20 cellular contexts compared by ENCODE assay signal in the genomic region with DNA sequence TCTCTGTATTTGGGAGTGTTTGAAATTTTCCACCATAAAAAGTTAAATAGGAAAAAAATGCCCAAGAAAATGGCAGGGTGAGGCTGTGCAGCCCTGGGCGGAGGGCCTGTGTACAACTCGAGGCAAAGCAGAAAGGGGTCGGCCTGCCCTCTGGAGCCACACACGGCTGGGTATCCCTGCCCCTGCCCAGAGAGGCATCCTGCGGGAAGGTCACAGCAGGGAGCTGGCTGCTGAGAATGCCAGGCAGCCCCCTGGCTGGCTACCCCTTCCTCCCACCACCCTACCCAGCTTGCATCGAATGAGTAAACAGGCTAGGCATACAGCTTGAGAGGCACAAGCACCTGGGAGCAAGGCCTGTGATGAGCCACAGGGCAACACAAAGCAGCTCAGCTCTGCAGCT. TPM values are rescaled to one million over a fixed set of nuclear protein-coding genes. Genes with fewer than 3 reads are reported as not detected.
A peak's percentile ranks its signal among the peaks of the same experiment; 100 is the strongest.
DNase-seq lines count a peak whose midpoint lies in the region; ATAC-seq and TF ChIP-seq lines count a peak whose summit lies in the region.
"Had no signal": no experiment of that assay in that cellular context is flagged by ENCODE, and none has a peak within 500 bp of the region (broad histone marks: within the 10 kb centered on the region; RNA-seq: fewer than 3 reads in every experiment).

No MANE protein-coding gene starts in this region.

- H3K4me3 Mint-ChIP-seq in chondrocyte (ENCODE audit: unreplicated experiment) (no peak overlapping the region), nephron progenitor cell (no peak overlapping the region)
- H3K4me3 Mint-ChIP-seq: activated naive CD8-positive, alpha-beta T cell treated with anti-CD3 and anti-CD28 coated beads, Interleukin-2, amount 50 U/mL, for 24 hours; effector memory CD8-positive, alpha-beta T cell had no signal

- H3K27ac Mint-ChIP-seq in chondrocyte (ENCODE audit: unreplicated experiment) (no peak overlapping the region), nephron progenitor cell (no peak overlapping the region)
- H3K27ac Mint-ChIP-seq: activated naive CD8-positive, alpha-beta T cell treated with anti-CD3 and anti-CD28 coated beads, Interleukin-2, amount 50 U/mL, for 24 hours; effector memory CD8-positive, alpha-beta T cell had no signal

- H3K4me1 Mint-ChIP-seq in chondrocyte (ENCODE audit: low read depth) (no peaks in the 10 kb centered on the region), nephron progenitor cell (peaks cover 44% of the 10 kb centered on the region)

- H3K27ac ChIP-seq in right atrium auricular region (peak overlapping the region in 1 of 2 donors; percentile 90), upper lobe of right lung (no peak overlapping the region)
- H3K27ac ChIP-seq: cardiac muscle cell, GM23248, prostate gland had no signal

- TF ChIP-seq CTCF in right atrium auricular region (IDR thresholded peaks at IDR 0.05) (no peak), chondrocyte (IDR thresholded peaks at IDR 0.05) (no peak), nephron progenitor cell (IDR thresholded peaks at IDR 0.05) (no peak), upper lobe of right lung (IDR thresholded peaks at IDR 0.05) (no peak)

- H3K36me3 ChIP-seq in right atrium auricular region: no peaks in the 10 kb centered on the region
- no peaks in the 10 kb centered on the region for H3K36me3 ChIP-seq in upper lobe of right lung
- H3K36me3 ChIP-seq: cardiac muscle cell, prostate gland had no signal

- H3K36me3 Mint-ChIP-seq in chondrocyte (ENCODE audit: low read depth): no peaks in the 10 kb centered on the region
- no peaks in the 10 kb centered on the region for H3K36me3 Mint-ChIP-seq in nephron progenitor cell (ENCODE audit: low read depth)

- DNase-seq in Right ventricle myocardium inferior (ENCODE audit: missing footprints) (peak; percentile 65), right atrium auricular region (ENCODE audit: low spot score) (no peak), chondrocyte (ENCODE audit: low spot score) (peak; percentile 78), nephron progenitor cell (peak; percentile 4), upper lobe of right lung (peak; percentile 40), DMS153 (lab: John Stamatoyannopoulos, UW) (no peak), Ammon's horn (ENCODE audit: low spot score) (no peak), HPDE6-E6E7 (ENCODE audit: extremely low spot score) (no peak)
- DNase-seq: activated CD4-positive, CD25-positive, alpha-beta regulatory T cell; activated naive CD8-positive, alpha-beta T cell treated with anti-CD3 and anti-CD28 coated beads, Interleukin-2, amount 50 U/mL, for 24 hours; activated T-cell treated with anti-CD3 and anti-CD28 coated beads for 4 hours; effector memory CD8-positive, alpha-beta T cell; KBM-7; NCI-H1048; RPMI8226 had no signal

- intact Hi-C loops in Right ventricle myocardium inferior (cut with DNase I): no loop called here
- intact Hi-C loops in upper lobe of right lung (cut with DNase I): no loop called here

- H3K9me3 Mint-ChIP-seq in chondrocyte (ENCODE audit: low read depth): no peaks in the 10 kb centered on the region
- H3K9me3 Mint-ChIP-seq in nephron progenitor cell: no peaks in the 10 kb centered on the region
- H3K9me3 Mint-ChIP-seq: activated naive CD8-positive, alpha-beta T cell treated with anti-CD3 and anti-CD28 coated beads, Interleukin-2, amount 50 U/mL, for 24 hours; effector memory CD8-positive, alpha-beta T cell had no signal

- H3K9me3 ChIP-seq in right atrium auricular region (no peaks in the 10 kb centered on the region), upper lobe of right lung (no peaks in the 10 kb centered on the region)
- H3K9me3 ChIP-seq: Caco-2, prostate gland had no signal

- H3K27me3 Mint-ChIP-seq in chondrocyte (ENCODE audit: low read depth): peaks cover 4% of the 10 kb centered on the region
- peaks cover 8% of the 10 kb centered on the region for H3K27me3 Mint-ChIP-seq in nephron progenitor cell (ENCODE audit: low read depth, poor library complexity)

- H3K4me3 ChIP-seq in right atrium auricular region: no peak overlapping the region
- H3K4me3 ChIP-seq in upper lobe of right lung: no peak overlapping the region
- H3K4me3 ChIP-seq: cardiac muscle cell, GM23248, prostate gland had no signal

- ATAC-seq in Right ventricle myocardium inferior (no peak), upper lobe of right lung (no peak)
- ATAC-seq: activated naive CD8-positive, alpha-beta T cell treated with anti-CD3 and anti-CD28 coated beads, Interleukin-2, amount 50 U/mL, for 24 hours; effector memory CD8-positive, alpha-beta T cell; left lobe of liver had no signal

- H3K27me3 ChIP-seq in right atrium auricular region: no peaks in the 10 kb centered on the region
- no peaks in the 10 kb centered on the region for H3K27me3 ChIP-seq in upper lobe of right lung
- H3K27me3 ChIP-seq: cardiac muscle cell had no signal

- H3K4me1 ChIP-seq in right atrium auricular region: peaks cover 0 to 70% of the 10 kb centered on the region in 2 donors
- H3K4me1 ChIP-seq in upper lobe of right lung: no peaks in the 10 kb centered on the region
- H3K4me1 ChIP-seq: Caco-2, prostate gland had no signal

RNA-seq across cellular contexts. Expression of a gene that starts 46.1 kb away (rescaled TPM):
- total RNA-seq in Right ventricle myocardium inferior: 95.4 TPM
- 10 to 100 TPM; 79.9 to 84.7 TPM for total RNA-seq in right atrium auricular region
- total RNA-seq in chondrocyte: 0.27 to 0.82 TPM (median 0.48 TPM) in 3 replicates
- 0.17 TPM for total RNA-seq in upper lobe of right lung
- total RNA-seq: Caco-2 had no signal

Comparison
In these comparisons a context has a peak if more than half of its experiments do, and no peak if none do; other contexts are left out.
1. DNase-seq: peak in Right ventricle myocardium inferior (single experiment), chondrocyte (single experiment), nephron progenitor cell (single experiment) and upper lobe of right lung (single experiment); none in right atrium auricular region (single experiment), DMS153 (single experiment), Ammon's horn (single experiment) and HPDE6-E6E7 (single experiment).
2. RNA of a gene that starts 46.1 kb away (total RNA-seq): 95.4 TPM in Right ventricle myocardium inferior (single experiment) and 79.9 to 84.7 TPM in right atrium auricular region; 0.27 to 0.82 TPM in chondrocyte and 0.17 TPM in upper lobe of right lung (single experiment); every median in the first group is over 10 times any median in the second.